Comparison of ENCODE assay signal across 1 cellular context in the genomic region with DNA sequence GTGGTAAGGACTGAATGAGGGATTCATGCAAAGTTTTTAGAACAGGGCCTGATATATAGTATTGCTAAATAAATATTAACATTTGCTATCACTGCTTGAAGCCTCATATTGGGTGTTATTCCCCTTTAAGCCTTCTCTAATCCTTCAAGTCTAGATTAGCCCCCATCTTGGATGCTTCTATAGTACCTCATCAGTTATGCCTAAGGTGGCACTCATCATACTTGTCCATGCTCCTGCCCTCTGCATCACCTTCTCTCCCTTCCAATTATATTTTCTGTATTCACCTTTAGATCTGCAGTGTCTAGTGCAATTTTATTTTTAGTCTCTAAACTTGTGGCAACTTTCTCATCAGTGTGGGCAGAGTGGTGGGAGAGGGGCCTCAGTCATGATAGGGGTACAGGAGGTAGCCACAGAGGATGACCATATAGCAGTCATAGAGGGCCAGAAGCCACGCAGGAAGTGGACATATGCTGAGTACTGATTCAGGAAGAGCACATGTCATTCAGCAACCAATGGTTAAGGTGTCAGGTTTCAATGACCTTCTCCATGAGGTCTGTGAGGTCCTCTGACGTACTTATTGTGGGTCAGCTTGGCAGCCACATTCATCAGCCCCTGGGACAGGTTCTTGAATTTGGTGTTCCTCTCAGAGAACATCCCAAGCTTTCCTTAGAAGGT.
TF ChIP-seq lines count a peak whose summit lies in the region.

No MANE protein-coding gene starts in this region.

TF ChIP-seq in GM12878, 131 proteins besides CTCF, POLR2A, EP300 and RAD21 (continued from another document and continues in another):
- TF ChIP-seq, protein P1, sequence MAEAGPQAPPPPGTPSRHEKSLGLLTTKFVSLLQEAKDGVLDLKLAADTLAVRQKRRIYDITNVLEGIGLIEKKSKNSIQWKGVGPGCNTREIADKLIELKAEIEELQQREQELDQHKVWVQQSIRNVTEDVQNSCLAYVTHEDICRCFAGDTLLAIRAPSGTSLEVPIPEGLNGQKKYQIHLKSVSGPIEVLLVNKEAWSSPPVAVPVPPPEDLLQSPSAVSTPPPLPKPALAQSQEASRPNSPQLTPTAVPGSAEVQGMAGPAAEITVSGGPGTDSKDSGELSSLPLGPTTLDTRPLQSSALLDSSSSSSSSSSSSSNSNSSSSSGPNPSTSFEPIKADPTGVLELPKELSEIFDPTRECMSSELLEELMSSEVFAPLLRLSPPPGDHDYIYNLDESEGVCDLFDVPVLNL (IDR thresholded peaks at IDR 0.05; ENCODE audit: low read depth, low read length): no peak
- peak; percentile 46 for TF ChIP-seq SMAD1 (IDR thresholded peaks at IDR 0.05; ENCODE audit: low read depth, partially characterized antibody)
- TF ChIP-seq STAT1 (conservative IDR thresholded peaks at IDR 0.05): no peak
- no peak for TF ChIP-seq HDGF (IDR thresholded peaks at IDR 0.05)
- TF ChIP-seq, protein P2, sequence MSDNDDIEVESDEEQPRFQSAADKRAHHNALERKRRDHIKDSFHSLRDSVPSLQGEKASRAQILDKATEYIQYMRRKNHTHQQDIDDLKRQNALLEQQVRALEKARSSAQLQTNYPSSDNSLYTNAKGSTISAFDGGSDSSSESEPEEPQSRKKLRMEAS (IDR thresholded peaks at IDR 0.05; ENCODE audit: low read depth, low read length): peak; percentile 1; the same call in 1 of the 2 replicates
- TF ChIP-seq, protein P3, sequence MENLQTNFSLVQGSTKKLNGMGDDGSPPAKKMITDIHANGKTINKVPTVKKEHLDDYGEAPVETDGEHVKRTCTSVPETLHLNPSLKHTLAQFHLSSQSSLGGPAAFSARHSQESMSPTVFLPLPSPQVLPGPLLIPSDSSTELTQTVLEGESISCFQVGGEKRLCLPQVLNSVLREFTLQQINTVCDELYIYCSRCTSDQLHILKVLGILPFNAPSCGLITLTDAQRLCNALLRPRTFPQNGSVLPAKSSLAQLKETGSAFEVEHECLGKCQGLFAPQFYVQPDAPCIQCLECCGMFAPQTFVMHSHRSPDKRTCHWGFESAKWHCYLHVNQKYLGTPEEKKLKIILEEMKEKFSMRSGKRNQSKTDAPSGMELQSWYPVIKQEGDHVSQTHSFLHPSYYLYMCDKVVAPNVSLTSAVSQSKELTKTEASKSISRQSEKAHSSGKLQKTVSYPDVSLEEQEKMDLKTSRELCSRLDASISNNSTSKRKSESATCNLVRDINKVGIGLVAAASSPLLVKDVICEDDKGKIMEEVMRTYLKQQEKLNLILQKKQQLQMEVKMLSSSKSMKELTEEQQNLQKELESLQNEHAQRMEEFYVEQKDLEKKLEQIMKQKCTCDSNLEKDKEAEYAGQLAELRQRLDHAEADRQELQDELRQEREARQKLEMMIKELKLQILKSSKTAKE (IDR thresholded peaks at IDR 0.05; ENCODE audit: low read depth, poor library complexity, severe bottlenecking): no peak
- no peak for TF ChIP-seq FOXK2 (IDR thresholded peaks at IDR 0.05)
- 0 out of 2 replicates have a peak, but pooled peaks have one; percentile 13 for TF ChIP-seq NKRF (conservative IDR thresholded peaks at IDR 0.05)
- TF ChIP-seq SREBF2 (IDR thresholded peaks at IDR 0.05; ENCODE audit: low read length): no peak
- no peak for TF ChIP-seq KDM1A (IDR thresholded peaks at IDR 0.05; ENCODE audit: borderline replicate concordance)
- no peak for TF ChIP-seq RB1 (IDR thresholded peaks at IDR 0.05; ENCODE audit: borderline replicate concordance)
- TF ChIP-seq ZZZ3 (IDR thresholded peaks at IDR 0.05; ENCODE audit: control insufficient read depth, insufficient read length, low read depth): no peak
- no peak for TF ChIP-seq MYB (IDR thresholded peaks at IDR 0.05; ENCODE audit: borderline replicate concordance, low read depth, low read length)
- no peak for TF ChIP-seq CBX3 (IDR thresholded peaks at IDR 0.05; ENCODE audit: borderline replicate concordance, low read depth)
- TF ChIP-seq MXI1 (IDR thresholded peaks at IDR 0.05; ENCODE audit: low read depth, low read length): peak; percentile 23
- TF ChIP-seq CEBPB (IDR thresholded peaks at IDR 0.05; ENCODE audit: borderline replicate concordance in 1 of 2, low read depth in 2 of 2, low read length in 2 of 2): no peak
- TF ChIP-seq MEF2A (IDR thresholded peaks at IDR 0.05; ENCODE audit: insufficient read depth, low read depth, low read length): 0 out of 2 replicates have a peak, but pooled peaks have one; percentile 23
- TF ChIP-seq, protein P4, sequence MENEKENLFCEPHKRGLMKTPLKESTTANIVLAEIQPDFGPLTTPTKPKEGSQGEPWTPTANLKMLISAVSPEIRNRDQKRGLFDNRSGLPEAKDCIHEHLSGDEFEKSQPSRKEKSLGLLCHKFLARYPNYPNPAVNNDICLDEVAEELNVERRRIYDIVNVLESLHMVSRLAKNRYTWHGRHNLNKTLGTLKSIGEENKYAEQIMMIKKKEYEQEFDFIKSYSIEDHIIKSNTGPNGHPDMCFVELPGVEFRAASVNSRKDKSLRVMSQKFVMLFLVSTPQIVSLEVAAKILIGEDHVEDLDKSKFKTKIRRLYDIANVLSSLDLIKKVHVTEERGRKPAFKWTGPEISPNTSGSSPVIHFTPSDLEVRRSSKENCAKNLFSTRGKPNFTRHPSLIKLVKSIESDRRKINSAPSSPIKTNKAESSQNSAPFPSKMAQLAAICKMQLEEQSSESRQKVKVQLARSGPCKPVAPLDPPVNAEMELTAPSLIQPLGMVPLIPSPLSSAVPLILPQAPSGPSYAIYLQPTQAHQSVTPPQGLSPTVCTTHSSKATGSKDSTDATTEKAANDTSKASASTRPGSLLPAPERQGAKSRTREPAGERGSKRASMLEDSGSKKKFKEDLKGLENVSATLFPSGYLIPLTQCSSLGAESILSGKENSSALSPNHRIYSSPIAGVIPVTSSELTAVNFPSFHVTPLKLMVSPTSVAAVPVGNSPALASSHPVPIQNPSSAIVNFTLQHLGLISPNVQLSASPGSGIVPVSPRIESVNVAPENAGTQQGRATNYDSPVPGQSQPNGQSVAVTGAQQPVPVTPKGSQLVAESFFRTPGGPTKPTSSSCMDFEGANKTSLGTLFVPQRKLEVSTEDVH (IDR thresholded peaks at IDR 0.05; ENCODE audit: low read depth, partially characterized antibody): no peak
- TF ChIP-seq CBX5 (IDR thresholded peaks at IDR 0.05; ENCODE audit: low read depth): no peak
- TF ChIP-seq KAT2A (conservative IDR thresholded peaks at IDR 0.05; ENCODE audit: control insufficient read depth, low read depth, low read length): no peak
- TF ChIP-seq SMC3 (IDR thresholded peaks at IDR 0.05; ENCODE audit: borderline replicate concordance, low read length): no peak; the same call in 1 of the 2 replicates
- TF ChIP-seq RELA (IDR thresholded peaks at IDR 0.05; ENCODE audit: borderline replicate concordance, partially characterized antibody): peak; percentile 29
- peak; percentile 84 for TF ChIP-seq BACH1 (IDR thresholded peaks at IDR 0.05; ENCODE audit: borderline replicate concordance)
- TF ChIP-seq, protein P5, sequence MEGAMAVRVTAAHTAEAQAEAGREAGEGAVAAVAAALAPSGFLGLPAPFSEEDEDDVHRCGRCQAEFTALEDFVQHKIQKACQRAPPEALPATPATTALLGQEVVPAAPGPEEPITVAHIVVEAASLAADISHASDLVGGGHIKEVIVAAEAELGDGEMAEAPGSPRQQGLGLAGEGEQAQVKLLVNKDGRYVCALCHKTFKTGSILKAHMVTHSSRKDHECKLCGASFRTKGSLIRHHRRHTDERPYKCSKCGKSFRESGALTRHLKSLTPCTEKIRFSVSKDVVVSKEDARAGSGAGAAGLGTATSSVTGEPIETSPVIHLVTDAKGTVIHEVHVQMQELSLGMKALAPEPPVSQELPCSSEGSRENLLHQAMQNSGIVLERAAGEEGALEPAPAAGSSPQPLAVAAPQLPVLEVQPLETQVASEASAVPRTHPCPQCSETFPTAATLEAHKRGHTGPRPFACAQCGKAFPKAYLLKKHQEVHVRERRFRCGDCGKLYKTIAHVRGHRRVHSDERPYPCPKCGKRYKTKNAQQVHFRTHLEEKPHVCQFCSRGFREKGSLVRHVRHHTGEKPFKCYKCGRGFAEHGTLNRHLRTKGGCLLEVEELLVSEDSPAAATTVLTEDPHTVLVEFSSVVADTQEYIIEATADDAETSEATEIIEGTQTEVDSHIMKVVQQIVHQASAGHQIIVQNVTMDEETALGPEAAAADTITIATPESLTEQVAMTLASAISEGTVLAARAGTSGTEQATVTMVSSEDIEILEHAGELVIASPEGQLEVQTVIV (IDR thresholded peaks at IDR 0.05; ENCODE audit: borderline replicate concordance, partially characterized antibody): no peak
- TF ChIP-seq RUNX3 (IDR thresholded peaks at IDR 0.05; ENCODE audit: low read length): peak; percentile 86
- TF ChIP-seq ZNF274 (IDR thresholded peaks at IDR 0.05; ENCODE audit: insufficient read depth, insufficient read length): no peak
- TF ChIP-seq, protein P6, sequence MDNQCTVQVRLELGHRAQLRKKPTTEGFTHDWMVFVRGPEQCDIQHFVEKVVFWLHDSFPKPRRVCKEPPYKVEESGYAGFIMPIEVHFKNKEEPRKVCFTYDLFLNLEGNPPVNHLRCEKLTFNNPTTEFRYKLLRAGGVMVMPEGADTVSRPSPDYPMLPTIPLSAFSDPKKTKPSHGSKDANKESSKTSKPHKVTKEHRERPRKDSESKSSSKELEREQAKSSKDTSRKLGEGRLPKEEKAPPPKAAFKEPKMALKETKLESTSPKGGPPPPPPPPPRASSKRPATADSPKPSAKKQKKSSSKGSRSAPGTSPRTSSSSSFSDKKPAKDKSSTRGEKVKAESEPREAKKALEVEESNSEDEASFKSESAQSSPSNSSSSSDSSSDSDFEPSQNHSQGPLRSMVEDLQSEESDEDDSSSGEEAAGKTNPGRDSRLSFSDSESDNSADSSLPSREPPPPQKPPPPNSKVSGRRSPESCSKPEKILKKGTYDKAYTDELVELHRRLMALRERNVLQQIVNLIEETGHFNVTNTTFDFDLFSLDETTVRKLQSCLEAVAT (IDR thresholded peaks at IDR 0.05): peak; percentile 89
- TF ChIP-seq TBL1XR1 (IDR thresholded peaks at IDR 0.05; ENCODE audit: low read depth, low read length): no peak; the same call in 1 of the 2 replicates
- TF ChIP-seq MEF2B (IDR thresholded peaks at IDR 0.05; ENCODE audit: partially characterized antibody, poor library complexity, severe bottlenecking): no peak
- 0 out of 2 replicates have a peak, but pooled peaks have one; percentile 30 for TF ChIP-seq ZNF217 (IDR thresholded peaks at IDR 0.05)
- no peak; the same call in none of the 2 replicates for TF ChIP-seq LARP7 (IDR thresholded peaks at IDR 0.05)
- no peak for TF ChIP-seq ZNF24 (IDR thresholded peaks at IDR 0.05)
- TF ChIP-seq FOXM1 (IDR thresholded peaks at IDR 0.05; ENCODE audit: low read depth, low read length): peak; percentile 36; the same call in 1 of the 2 replicates
- TF ChIP-seq SRF (IDR thresholded peaks at IDR 0.05; ENCODE audit: low read depth in 2 of 2, low read length in 2 of 2): no peak
- no peak for TF ChIP-seq CHD1 (IDR thresholded peaks at IDR 0.05; ENCODE audit: low read depth, low read length)
- TF ChIP-seq SIN3A (IDR thresholded peaks at IDR 0.05; ENCODE audit: low read depth, low read length): 0 out of 2 replicates have a peak, but pooled peaks have one; percentile 47
- TF ChIP-seq, protein P7, sequence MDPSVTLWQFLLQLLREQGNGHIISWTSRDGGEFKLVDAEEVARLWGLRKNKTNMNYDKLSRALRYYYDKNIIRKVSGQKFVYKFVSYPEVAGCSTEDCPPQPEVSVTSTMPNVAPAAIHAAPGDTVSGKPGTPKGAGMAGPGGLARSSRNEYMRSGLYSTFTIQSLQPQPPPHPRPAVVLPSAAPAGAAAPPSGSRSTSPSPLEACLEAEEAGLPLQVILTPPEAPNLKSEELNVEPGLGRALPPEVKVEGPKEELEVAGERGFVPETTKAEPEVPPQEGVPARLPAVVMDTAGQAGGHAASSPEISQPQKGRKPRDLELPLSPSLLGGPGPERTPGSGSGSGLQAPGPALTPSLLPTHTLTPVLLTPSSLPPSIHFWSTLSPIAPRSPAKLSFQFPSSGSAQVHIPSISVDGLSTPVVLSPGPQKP (IDR thresholded peaks at IDR 0.05; ENCODE audit: low read depth, low read length): 0 out of 2 replicates have a peak, but pooled peaks have one; percentile 13
- peak; percentile 26; the same call in 1 of the 2 replicates for TF ChIP-seq EED (IDR thresholded peaks at IDR 0.05; ENCODE audit: low read depth)
- peak; percentile 84 for TF ChIP-seq NBN (IDR thresholded peaks at IDR 0.05)
- 0 out of 2 replicates have a peak, but pooled peaks have one; percentile 38 for TF ChIP-seq ZBTB4 (CRISPR knock-in tag; IDR thresholded peaks at IDR 0.05)
